Comparison of ENCODE assay signal across 1 cellular context in genomic region chr10:132925614-132926013, GRCh38.
TF ChIP-seq lines count a peak whose summit lies in the region.

No MANE protein-coding gene starts in this region.

TF ChIP-seq in HepG2, 621 proteins besides CTCF, POLR2A, EP300 and RAD21 (continued from another document):
- TF ChIP-seq AHR (CRISPR knock-in tag; IDR thresholded peaks at IDR 0.05) (no peak), ZNF7 (CRISPR knock-in tag; IDR thresholded peaks at IDR 0.05) (no peak), MXI1 (IDR thresholded peaks at IDR 0.05; ENCODE audit: borderline replicate concordance, low read depth, low read length) (no peak), STAG1 (CRISPR knock-in tag; IDR thresholded peaks at IDR 0.05) (no peak)
